In the genomic region with DNA sequence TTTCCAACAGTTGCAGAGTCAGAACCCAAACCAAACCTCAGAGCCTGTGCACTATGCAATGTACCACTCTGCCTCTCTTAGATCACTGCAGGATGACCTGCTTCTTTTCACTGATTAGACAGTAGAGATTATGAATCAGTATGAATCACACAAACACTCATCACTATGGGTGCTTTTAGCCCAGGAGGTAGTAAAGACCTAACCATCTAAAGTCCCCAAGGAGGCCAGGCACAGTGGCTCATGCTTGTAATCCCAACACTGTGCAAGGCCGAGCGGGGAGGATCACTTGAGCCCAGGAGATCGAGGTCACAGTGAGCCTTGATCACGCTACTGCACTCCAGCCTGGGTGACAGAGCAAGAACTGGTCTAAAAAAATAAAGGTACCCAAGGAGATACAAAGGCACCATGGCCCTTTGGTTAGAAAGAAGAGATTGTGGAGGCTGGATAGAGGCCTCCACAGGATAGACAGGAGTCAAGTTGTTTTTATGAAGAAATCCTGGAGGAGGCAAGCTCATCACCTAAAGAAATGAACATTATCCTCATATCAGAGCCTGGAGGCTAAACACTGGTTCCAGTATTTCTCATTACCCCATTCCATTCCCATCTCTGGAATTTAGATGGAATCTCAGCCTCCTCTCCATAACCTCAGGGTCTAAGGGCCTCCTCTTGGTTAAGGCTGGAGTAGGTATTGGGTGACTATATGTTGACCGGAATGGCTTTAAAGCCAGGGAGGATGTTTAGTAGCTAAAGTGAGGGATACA, we compare ENCODE assay signal across 14 cellular contexts. TPM values are rescaled to one million over a fixed set of nuclear protein-coding genes. Genes with fewer than 3 reads are reported as not detected.
DNase-seq lines count a peak whose midpoint lies in the region; ATAC-seq, FAIRE-seq and TF ChIP-seq lines count a peak whose summit lies in the region.
"Had no signal": no experiment of that assay in that cellular context is flagged by ENCODE, and none has a peak within 500 bp of the region (broad histone marks: within the 10 kb centered on the region; RNA-seq: fewer than 3 reads in every experiment).

No MANE protein-coding gene starts in this region.

- TF ChIP-seq EP300 in HepG2 (IDR thresholded peaks at IDR 0.05; ENCODE audit: low read depth in 2 of 2, low read length in 2 of 2) (no peak), HepG2 (CRISPR knock-in tag; IDR thresholded peaks at IDR 0.05; ENCODE audit: borderline replicate concordance) (no peak)

- no peak overlapping the region for H3K4me3 ChIP-seq in HepG2 (replicated peaks in 1 of 3; ENCODE audit: insufficient read depth in 1 of 3, low read depth in 2 of 3, low read length in 3 of 3)
- H3K4me3 ChIP-seq: PC-9 had no signal

- no peaks in the 10 kb centered on the region for H3K9me3 ChIP-seq in HepG2 (ENCODE audit: low read length)

- in situ Hi-C loops in Caki2 (cut with HindIII; ENCODE audit: low pct_unique_long_range_greater_than_20kb, low sequenced_read_pairs): no loop called here
- in situ Hi-C loops in HepG2 (cut with HindIII; ENCODE audit: extremely low pct_ligation_motif_present, low pct_unique_long_range_greater_than_20kb): loop anchor here (5.0 kb wide), 2 partner anchors 69 to 164 kb away; no protein-coding TSS in a partner anchor

- no peaks in the 10 kb centered on the region for H3K36me3 ChIP-seq in HepG2 (replicated peaks in 1 of 2; ENCODE audit: control insufficient read depth in 1 of 2, insufficient read depth in 2 of 2, low read length in 2 of 2)

- no peaks in the 10 kb centered on the region for H3K79me2 ChIP-seq in HepG2 (ENCODE audit: insufficient read depth, low read length)

- no TSS peak for BruUV-seq in HepG2 (replicated peaks; lab: Mats Ljungman, UMichigan)

- DNase-seq in Caki2 (ENCODE audit: low read depth) (peak; percentile 13), HFFc6 (peak; percentile 88), kidney glomerular epithelial cell (lab: John Stamatoyannopoulos, UW) (peak; percentile 70), NCI-H146 (lab: John Stamatoyannopoulos, UW) (no peak), progenitor cell of endocrine pancreas (ENCODE audit: low spot score, unreplicated experiment) (no peak), UCSD-AML1 (lab: John Stamatoyannopoulos, UW; ENCODE audit: unreplicated experiment) (no peak), HepG2 (ENCODE audit: low spot score) (no peak)
- DNase-seq in activated CD8-positive, alpha-beta T cell treated with anti-CD3 and anti-CD28 coated beads, Interleukin-2, amount 10 ng/mL, durations not matched to agents 7 days and 5 days: no peak
- DNase-seq: amygdala; effector memory CD4-positive, alpha-beta T cell; hypothalamus; midbrain; PC-9 had no signal

- CTCF ChIA-PET in activated CD8-positive, alpha-beta T cell treated with anti-CD3 and anti-CD28 coated beads, Interleukin-2, amount 10 ng/mL, durations not matched to agents 7 days and 5 days (lab: Charles Lee): interaction anchor here (0.7 to 9.8 kb wide), 12 partner anchors 11 to 236 kb away, joined by 3 to 253 read pairs (median 35); partner anchors contain the start of genes SCD and SEC31B
- CTCF ChIA-PET in HepG2 (lab: Yijun Ruan, JAX; ENCODE audit: low intra/inter-chr PET ratio, low total read pairs): interaction anchor here (2.2 to 2.7 kb wide), 2 partner anchors 73 to 168 kb away, joined by 7 to 26 read pairs; no protein-coding TSS in a partner anchor

- H3K4me2 ChIP-seq in HepG2 (ENCODE audit: low read depth, low read length): no peak overlapping the region
- H3K4me2 ChIP-seq: PC-9 had no signal

- POLR2A ChIA-PET in activated CD8-positive, alpha-beta T cell treated with anti-CD3 and anti-CD28 coated beads, Interleukin-2, amount 10 ng/mL, durations not matched to agents 7 days and 5 days (lab: Charles Lee): interaction anchor here (0.6 to 9.0 kb wide), 10 partner anchors 8 to 160 kb away, joined by 3 to 102 read pairs (median 4); partner anchors contain the start of genes HIF1AN and SCD
- POLR2A ChIA-PET in HepG2 (lab: Yijun Ruan, JAX): no interaction called here

- H3K4me3 Mint-ChIP-seq in HFFc6 (peak overlapping the region; percentile 37; the same call in 1 of the 2 replicates), progenitor cell of endocrine pancreas (ENCODE audit: low read depth) (no peak overlapping the region)
- peak overlapping the region; percentile 78 for H3K4me3 Mint-ChIP-seq in activated CD8-positive, alpha-beta T cell treated with anti-CD3 and anti-CD28 coated beads, Interleukin-2, amount 10 ng/mL, durations not matched to agents 7 days and 5 days

- no peaks in the 10 kb centered on the region for H4K20me1 ChIP-seq in HepG2 (ENCODE audit: insufficient read depth, low read length)

- TF ChIP-seq POLR2A in HepG2 (IDR thresholded peaks at IDR 0.05; ENCODE audit: insufficient read depth in 1 of 2, low read depth in 2 of 2, low read length in 2 of 2): no peak

- intact Hi-C loops in HepG2 (cut with micrococcal nuclease; ENCODE audit: unreplicated experiment): no loop called here

- H3K9me3 Mint-ChIP-seq in HFFc6: no peaks in the 10 kb centered on the region
- H3K9me3 Mint-ChIP-seq in activated CD8-positive, alpha-beta T cell treated with anti-CD3 and anti-CD28 coated beads, Interleukin-2, amount 10 ng/mL, durations not matched to agents 7 days and 5 days (ENCODE audit: insufficient read depth): no peaks in the 10 kb centered on the region
- no peaks in the 10 kb centered on the region for H3K9me3 Mint-ChIP-seq in progenitor cell of endocrine pancreas (ENCODE audit: low read depth)

- H3K27me3 Mint-ChIP-seq in HFFc6 (ENCODE audit: insufficient read depth) (peaks cover 2% of the 10 kb centered on the region), progenitor cell of endocrine pancreas (no peaks in the 10 kb centered on the region)
- no peaks in the 10 kb centered on the region for H3K27me3 Mint-ChIP-seq in activated CD8-positive, alpha-beta T cell treated with anti-CD3 and anti-CD28 coated beads, Interleukin-2, amount 10 ng/mL, durations not matched to agents 7 days and 5 days (ENCODE audit: low read depth)

- 95% methylated on average over 5 of the region's 5 CpGs for WGBS in HepG2 (ENCODE audit: low lambda C conversion rate)

- H3K9ac ChIP-seq in HepG2 (ENCODE audit: insufficient read depth, low read depth, low read length): no peak overlapping the region

- no peak for TF ChIP-seq RAD21 in HepG2 (CRISPR knock-in tag; IDR thresholded peaks at IDR 0.05)

- no peaks in the 10 kb centered on the region for H3K27me3 ChIP-seq in HepG2 (ENCODE audit: control insufficient read depth in 1 of 2, insufficient read depth in 2 of 2, low read length in 2 of 2)

- H3K27ac Mint-ChIP-seq in HFFc6: peak overlapping the region; percentile 79
- peak overlapping the region; percentile 94 for H3K27ac Mint-ChIP-seq in activated CD8-positive, alpha-beta T cell treated with anti-CD3 and anti-CD28 coated beads, Interleukin-2, amount 10 ng/mL, durations not matched to agents 7 days and 5 days
- no peak overlapping the region for H3K27ac Mint-ChIP-seq in progenitor cell of endocrine pancreas

- FAIRE-seq in HepG2 (lab: Jason Lieb, UNC): no peak

- H2AFZ ChIP-seq in HepG2 (ENCODE audit: low read length): no peak overlapping the region
- H2AFZ ChIP-seq: PC-9 had no signal

- H3K4me1 ChIP-seq in HepG2 (ENCODE audit: insufficient read depth, low read length): peaks cover 8% of the 10 kb centered on the region; the same call in 1 of the 2 replicates

- TF ChIP-seq CTCF in HFFc6 (IDR thresholded peaks at IDR 0.05): no peak
- TF ChIP-seq CTCF in progenitor cell of endocrine pancreas (IDR thresholded peaks at IDR 0.05; ENCODE audit: unreplicated experiment): no peak
- TF ChIP-seq CTCF in HepG2 (CRISPR knock-in tag; IDR thresholded peaks at IDR 0.05): no peak

- H3K36me3 Mint-ChIP-seq in HFFc6 (ENCODE audit: low read depth): peaks cover 15% of the 10 kb centered on the region
- peaks cover 77% of the 10 kb centered on the region for H3K36me3 Mint-ChIP-seq in activated CD8-positive, alpha-beta T cell treated with anti-CD3 and anti-CD28 coated beads, Interleukin-2, amount 10 ng/mL, durations not matched to agents 7 days and 5 days (ENCODE audit: low read depth)
- peaks cover 9% of the 10 kb centered on the region for H3K36me3 Mint-ChIP-seq in progenitor cell of endocrine pancreas (ENCODE audit: insufficient read depth)

- no peak overlapping the region for H3K27ac ChIP-seq in HepG2 (ENCODE audit: extremely low read length, insufficient read depth, low read length)
- H3K27ac ChIP-seq: PC-9 had no signal

- no peak for ATAC-seq in activated CD8-positive, alpha-beta T cell treated with anti-CD3 and anti-CD28 coated beads, Interleukin-2, amount 10 ng/mL, durations not matched to agents 7 days and 5 days
- no peak for ATAC-seq in HepG2
- ATAC-seq: sciatic nerve had no signal

- peaks cover 68% of the 10 kb centered on the region for H3K4me1 Mint-ChIP-seq in HFFc6 (ENCODE audit: low read depth)
- H3K4me1 Mint-ChIP-seq in activated CD8-positive, alpha-beta T cell treated with anti-CD3 and anti-CD28 coated beads, Interleukin-2, amount 10 ng/mL, durations not matched to agents 7 days and 5 days (ENCODE audit: low read depth): peaks cover 88% of the 10 kb centered on the region
- H3K4me1 Mint-ChIP-seq in progenitor cell of endocrine pancreas (ENCODE audit: low read depth): peaks cover 20% of the 10 kb centered on the region

RNA-seq across cellular contexts. Expression of gene SEC31B, which starts 12.9 kb away (rescaled TPM):
- total RNA-seq in Caki2 (2014; rRNA removed; shearing (Covaris generic); ENCODE audit: low replicate concordance): 0.71 TPM in 1 of 2 replicates, not detected in the other
- 1 to 10 TPM; 2.3 to 4.1 (median 2.5) TPM for total RNA-seq in HFFc6 (2021; fragmentation: NEBNext Ultra II Directional; extraction: Animal tissue kit (Norgen Biotek cat#: 25700))
- 100 to 1,000 TPM; 164 to 172 TPM for total RNA-seq in activated CD8-positive, alpha-beta T cell treated with anti-CD3 and anti-CD28 coated beads, Interleukin-2, amount 10 ng/mL, durations not matched to agents 7 days and 5 days
- 24.0 and 25.5 TPM in 2 replicates for total RNA-seq in progenitor cell of endocrine pancreas
- total RNA-seq in HepG2 (2016; rRNA removed; fragmentation: Illumina TruSeq; extraction: Trizol): 0.56 and 2.0 TPM in 2 replicates
- 0.10 and 0.35 TPM in 2 replicates for total RNA-seq in HepG2 (2016; cell fraction: cytosol; rRNA removed; fragmentation: Illumina TruSeq; extraction: Trizol; ENCODE audit: low read depth)
- total RNA-seq in HepG2 (2016; cell fraction: insoluble cytoplasmic fraction; rRNA removed; fragmentation: Illumina TruSeq; extraction: Trizol): 0.28 and 2.1 TPM in 2 replicates
- 0.41 and 0.43 TPM in 2 replicates for total RNA-seq in HepG2 (2016; cell fraction: membrane; rRNA removed; fragmentation: Illumina TruSeq; extraction: Trizol)
- 3.6 and 4.9 TPM in 2 replicates for total RNA-seq in HepG2 (2016; cell fraction: nucleus; rRNA removed; fragmentation: Illumina TruSeq; extraction: Trizol)
- polyA plus RNA-seq in HepG2 (2011; rRNA removed): 8.3 and 9.0 TPM in 2 replicates
- 1.0 and 1.1 TPM in 2 replicates for polyA plus RNA-seq in HepG2 (2011; cell fraction: cytosol; rRNA removed)
- polyA plus RNA-seq in HepG2 (2011; cell fraction: nucleus; rRNA removed): 61.2 and 63.8 TPM in 2 replicates
- polyA plus RNA-seq in HepG2 (2012): 4.3 and 7.1 TPM in 2 replicates
- 0.03 and 0.17 TPM in 2 replicates for polyA plus RNA-seq in HepG2 (2016; cell fraction: cytosol; fragmentation: Illumina TruSeq; extraction: Trizol; ENCODE audit: low read depth)
- 0.17 and 0.28 TPM in 2 replicates for polyA plus RNA-seq in HepG2 (2016; cell fraction: insoluble cytoplasmic fraction; fragmentation: Illumina TruSeq; extraction: Trizol; ENCODE audit: low read depth)
- 0.06 TPM in 1 of 2 replicates, not detected in the other for polyA plus RNA-seq in HepG2 (2016; cell fraction: membrane; fragmentation: Illumina TruSeq; extraction: Trizol; ENCODE audit: low read depth)
- polyA plus RNA-seq in HepG2 (2016; cell fraction: nucleus; fragmentation: Illumina TruSeq; extraction: Trizol; ENCODE audit: insufficient read depth, low read depth): 12.1 and 14.5 TPM in 2 replicates
- 5.4 and 6.4 TPM in 2 replicates for polyA minus RNA-seq in HepG2 (2011; rRNA and poly(A)+ RNA removed; ENCODE audit: low replicate concordance)
- polyA minus RNA-seq in HepG2 (2011; cell fraction: cytosol; rRNA and poly(A)+ RNA removed): not detected in 2 replicates
- 16.1 and 18.5 TPM in 2 replicates for polyA minus RNA-seq in HepG2 (2011; cell fraction: nucleus; rRNA and poly(A)+ RNA removed)

RNA-seq across cellular contexts. Expression of gene NDUFB8, which starts 22.9 kb away (rescaled TPM):
- total RNA-seq in Caki2 (2014; rRNA removed; shearing (Covaris generic); ENCODE audit: low replicate concordance): 132 and 185 TPM in 2 replicates
- 100 to 1,000 TPM; 167 to 222 (median 198) TPM for total RNA-seq in HFFc6 (2021; fragmentation: NEBNext Ultra II Directional; extraction: Animal tissue kit (Norgen Biotek cat#: 25700))
- 100 to 1,000 TPM; 290 to 293 TPM for total RNA-seq in activated CD8-positive, alpha-beta T cell treated with anti-CD3 and anti-CD28 coated beads, Interleukin-2, amount 10 ng/mL, durations not matched to agents 7 days and 5 days
- total RNA-seq in progenitor cell of endocrine pancreas (159 and 167 TPM in 2 replicates), HepG2 (2016; rRNA removed; fragmentation: Illumina TruSeq; extraction: Trizol) (216 and 222 TPM in 2 replicates)
- 214 and 229 TPM in 2 replicates for total RNA-seq in HepG2 (2016; cell fraction: cytosol; rRNA removed; fragmentation: Illumina TruSeq; extraction: Trizol; ENCODE audit: low read depth)
- total RNA-seq in HepG2 (2016; cell fraction: insoluble cytoplasmic fraction; rRNA removed; fragmentation: Illumina TruSeq; extraction: Trizol): 217 and 240 TPM in 2 replicates
- 124 and 145 TPM in 2 replicates for total RNA-seq in HepG2 (2016; cell fraction: membrane; rRNA removed; fragmentation: Illumina TruSeq; extraction: Trizol)
- 85.9 and 90.2 TPM in 2 replicates for total RNA-seq in HepG2 (2016; cell fraction: nucleus; rRNA removed; fragmentation: Illumina TruSeq; extraction: Trizol)
- polyA plus RNA-seq in HepG2 (2011; rRNA removed): 197 and 210 TPM in 2 replicates
- polyA plus RNA-seq in HepG2 (2011; cell fraction: cytosol; rRNA removed): 254 and 343 TPM in 2 replicates
- 99.7 and 123 TPM in 2 replicates for polyA plus RNA-seq in HepG2 (2011; cell fraction: nucleus; rRNA removed)
- polyA plus RNA-seq in HepG2 (2012): 111 and 145 TPM in 2 replicates
- polyA plus RNA-seq in HepG2 (2016; cell fraction: cytosol; fragmentation: Illumina TruSeq; extraction: Trizol; ENCODE audit: low read depth): 227 and 238 TPM in 2 replicates
- 243 and 299 TPM in 2 replicates for polyA plus RNA-seq in HepG2 (2016; cell fraction: insoluble cytoplasmic fraction; fragmentation: Illumina TruSeq; extraction: Trizol; ENCODE audit: low read depth)
- polyA plus RNA-seq in HepG2 (2016; cell fraction: membrane; fragmentation: Illumina TruSeq; extraction: Trizol; ENCODE audit: low read depth): 128 and 140 TPM in 2 replicates
- polyA plus RNA-seq in HepG2 (2016; cell fraction: nucleus; fragmentation: Illumina TruSeq; extraction: Trizol; ENCODE audit: insufficient read depth, low read depth): 156 and 175 TPM in 2 replicates
- polyA minus RNA-seq in HepG2 (2011; rRNA and poly(A)+ RNA removed; ENCODE audit: low replicate concordance): 152 and 277 TPM in 2 replicates
- polyA minus RNA-seq in HepG2 (2011; cell fraction: cytosol; rRNA and poly(A)+ RNA removed): 35.1 and 42.8 TPM in 2 replicates
- polyA minus RNA-seq in HepG2 (2011; cell fraction: nucleus; rRNA and poly(A)+ RNA removed): 39.4 and 47.6 TPM in 2 replicates

RNA-seq across cellular contexts. Expression of gene HIF1AN, which starts 29.0 kb away (rescaled TPM):
- 5.9 and 35.9 TPM in 2 replicates for total RNA-seq in Caki2 (2014; rRNA removed; shearing (Covaris generic); ENCODE audit: low replicate concordance)
- total RNA-seq in HFFc6 (2021; fragmentation: NEBNext Ultra II Directional; extraction: Animal tissue kit (Norgen Biotek cat#: 25700)): 10 to 100 TPM; 58.2 to 65.2 (median 58.9) TPM
- 10 to 100 TPM; 46.5 to 48.1 TPM for total RNA-seq in activated CD8-positive, alpha-beta T cell treated with anti-CD3 and anti-CD28 coated beads, Interleukin-2, amount 10 ng/mL, durations not matched to agents 7 days and 5 days
- total RNA-seq in progenitor cell of endocrine pancreas (67.3 and 74.5 TPM in 2 replicates), HepG2 (2016; rRNA removed; fragmentation: Illumina TruSeq; extraction: Trizol) (10.7 and 14.9 TPM in 2 replicates)
- 1.8 and 3.2 TPM in 2 replicates for total RNA-seq in HepG2 (2016; cell fraction: cytosol; rRNA removed; fragmentation: Illumina TruSeq; extraction: Trizol; ENCODE audit: low read depth)
- total RNA-seq in HepG2 (2016; cell fraction: insoluble cytoplasmic fraction; rRNA removed; fragmentation: Illumina TruSeq; extraction: Trizol): 9.8 and 13.6 TPM in 2 replicates
- total RNA-seq in HepG2 (2016; cell fraction: membrane; rRNA removed; fragmentation: Illumina TruSeq; extraction: Trizol): 5.8 TPM in 2 replicates
- total RNA-seq in HepG2 (2016; cell fraction: nucleus; rRNA removed; fragmentation: Illumina TruSeq; extraction: Trizol): 13.2 and 14.7 TPM in 2 replicates
- 8.0 and 8.6 TPM in 2 replicates for polyA plus RNA-seq in HepG2 (2011; rRNA removed)
- polyA plus RNA-seq in HepG2 (2011; cell fraction: cytosol; rRNA removed): 4.9 and 6.1 TPM in 2 replicates
- polyA plus RNA-seq in HepG2 (2011; cell fraction: nucleus; rRNA removed): 14.4 and 18.5 TPM in 2 replicates
- polyA plus RNA-seq in HepG2 (2012): 23.1 and 33.4 TPM in 2 replicates
- polyA plus RNA-seq in HepG2 (2016; cell fraction: cytosol; fragmentation: Illumina TruSeq; extraction: Trizol; ENCODE audit: low read depth): 3.9 TPM in 2 replicates
- 25.9 and 28.8 TPM in 2 replicates for polyA plus RNA-seq in HepG2 (2016; cell fraction: insoluble cytoplasmic fraction; fragmentation: Illumina TruSeq; extraction: Trizol; ENCODE audit: low read depth)
- 5.7 and 6.4 TPM in 2 replicates for polyA plus RNA-seq in HepG2 (2016; cell fraction: membrane; fragmentation: Illumina TruSeq; extraction: Trizol; ENCODE audit: low read depth)
- polyA plus RNA-seq in HepG2 (2016; cell fraction: nucleus; fragmentation: Illumina TruSeq; extraction: Trizol; ENCODE audit: insufficient read depth, low read depth): 26.1 and 28.9 TPM in 2 replicates
- 22.3 TPM in 2 replicates for polyA minus RNA-seq in HepG2 (2011; rRNA and poly(A)+ RNA removed; ENCODE audit: low replicate concordance)
- 6.8 and 7.3 TPM in 2 replicates for polyA minus RNA-seq in HepG2 (2011; cell fraction: cytosol; rRNA and poly(A)+ RNA removed)
- 19.8 and 25.9 TPM in 2 replicates for polyA minus RNA-seq in HepG2 (2011; cell fraction: nucleus; rRNA and poly(A)+ RNA removed)

RNA-seq across cellular contexts. Expression of gene WNT8B, which starts 44.0 kb away (rescaled TPM):
- not detected in 2 replicates for total RNA-seq in Caki2 (2014; rRNA removed; shearing (Covaris generic); ENCODE audit: low replicate concordance)
- total RNA-seq in HFFc6 (2021; fragmentation: NEBNext Ultra II Directional; extraction: Animal tissue kit (Norgen Biotek cat#: 25700)): not detected
- total RNA-seq in activated CD8-positive, alpha-beta T cell treated with anti-CD3 and anti-CD28 coated beads, Interleukin-2, amount 10 ng/mL, durations not matched to agents 7 days and 5 days: under 1 TPM; 0.18 to 0.37 TPM
- total RNA-seq in progenitor cell of endocrine pancreas (2.8 and 3.1 TPM in 2 replicates), HepG2 (2016; rRNA removed; fragmentation: Illumina TruSeq; extraction: Trizol) (0.07 TPM in 1 of 2 replicates, not detected in the other)
- total RNA-seq in HepG2 (2016; cell fraction: cytosol; rRNA removed; fragmentation: Illumina TruSeq; extraction: Trizol; ENCODE audit: low read depth): not detected in 2 replicates
- total RNA-seq in HepG2 (2016; cell fraction: insoluble cytoplasmic fraction; rRNA removed; fragmentation: Illumina TruSeq; extraction: Trizol): not detected in 2 replicates
- not detected in 2 replicates for total RNA-seq in HepG2 (2016; cell fraction: membrane; rRNA removed; fragmentation: Illumina TruSeq; extraction: Trizol)
- total RNA-seq in HepG2 (2016; cell fraction: nucleus; rRNA removed; fragmentation: Illumina TruSeq; extraction: Trizol): not detected in 2 replicates
- 0.13 and 0.20 TPM in 2 replicates for polyA plus RNA-seq in HepG2 (2011; rRNA removed)
- polyA plus RNA-seq in HepG2 (2011; cell fraction: cytosol; rRNA removed): 0.09 TPM in 1 of 2 replicates, not detected in the other
- polyA plus RNA-seq in HepG2 (2011; cell fraction: nucleus; rRNA removed): 0.21 and 0.31 TPM in 2 replicates
- polyA plus RNA-seq in HepG2 (2012): 0.12 and 0.15 TPM in 2 replicates
- 0.05 TPM in 1 of 2 replicates, not detected in the other for polyA plus RNA-seq in HepG2 (2016; cell fraction: cytosol; fragmentation: Illumina TruSeq; extraction: Trizol; ENCODE audit: low read depth)
- not detected in 2 replicates for polyA plus RNA-seq in HepG2 (2016; cell fraction: insoluble cytoplasmic fraction; fragmentation: Illumina TruSeq; extraction: Trizol; ENCODE audit: low read depth)
- not detected in 2 replicates for polyA plus RNA-seq in HepG2 (2016; cell fraction: membrane; fragmentation: Illumina TruSeq; extraction: Trizol; ENCODE audit: low read depth)
- polyA plus RNA-seq in HepG2 (2016; cell fraction: nucleus; fragmentation: Illumina TruSeq; extraction: Trizol; ENCODE audit: insufficient read depth, low read depth): not detected in 2 replicates
- 0.10 TPM in 1 of 2 replicates, not detected in the other for polyA minus RNA-seq in HepG2 (2011; rRNA and poly(A)+ RNA removed; ENCODE audit: low replicate concordance)
- polyA minus RNA-seq in HepG2 (2011; cell fraction: cytosol; rRNA and poly(A)+ RNA removed): not detected in 2 replicates
- 0.13 TPM in 1 of 2 replicates, not detected in the other for polyA minus RNA-seq in HepG2 (2011; cell fraction: nucleus; rRNA and poly(A)+ RNA removed)
- total RNA-seq: PC-9, sciatic nerve had no signal

Comparison
In these comparisons a context has a peak if more than half of its experiments do, and no peak if none do; other contexts are left out.
1. DNase-seq: peak in Caki2 (single experiment), HFFc6 (single experiment) and kidney glomerular epithelial cell (single experiment); none in activated CD8-positive, alpha-beta T cell treated with anti-CD3 and anti-CD28 coated beads, Interleukin-2, amount 10 ng/mL, durations not matched to agents 7 days and 5 days (single experiment), NCI-H146 (single experiment), progenitor cell of endocrine pancreas (single experiment), UCSD-AML1 (single experiment) and HepG2 (single experiment).